ENCODE assay signal across 1 cellular context in the genomic region with DNA sequence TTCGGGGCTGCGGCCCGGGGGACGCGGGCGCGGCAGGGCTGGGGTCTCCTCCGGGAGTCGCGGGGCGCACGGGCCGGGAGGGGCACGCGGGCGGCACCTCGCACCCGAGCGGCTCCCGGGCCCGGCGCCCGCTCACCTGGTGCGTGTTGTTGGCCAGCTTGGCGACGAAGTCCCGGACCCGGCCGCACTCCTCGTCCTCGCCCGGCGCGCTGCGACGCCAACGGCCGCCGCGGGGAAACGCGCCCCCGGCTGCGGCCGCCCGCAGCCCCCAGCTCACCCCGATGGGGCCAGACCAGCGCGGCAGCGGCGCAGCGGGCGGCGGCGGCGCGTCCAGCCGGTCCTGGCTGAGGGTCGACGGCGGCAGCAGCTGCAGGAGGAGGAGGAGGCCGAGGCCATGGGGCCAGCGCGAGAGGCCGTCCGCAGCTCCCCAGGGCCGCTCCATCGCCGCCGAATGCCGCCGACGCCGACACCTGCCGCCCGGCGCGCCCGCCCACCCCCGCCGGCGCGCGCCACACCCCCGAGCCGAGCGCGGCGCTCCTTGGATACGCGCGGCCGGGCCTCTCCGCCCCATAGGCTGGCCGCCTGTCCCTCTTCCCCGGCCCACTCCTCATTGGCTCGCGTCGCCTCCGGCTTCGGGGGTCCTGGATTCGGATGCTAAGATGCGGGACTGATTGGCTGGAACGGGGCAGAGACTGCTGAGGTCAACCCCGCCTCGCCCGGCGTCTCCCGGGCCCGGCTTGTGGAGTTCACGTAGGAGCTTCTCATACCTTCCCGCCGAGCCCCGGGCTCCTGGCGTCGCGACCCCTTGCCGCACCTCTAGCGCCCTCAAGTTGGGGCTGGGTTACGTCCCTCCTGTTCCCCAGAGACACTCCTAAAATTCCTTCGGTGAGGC.
TF ChIP-seq lines count a peak whose summit lies in the region.

SORT1 (minus strand) TSS at position 468 of the 892 bp plus-strand sequence; CDS start at position 442, 26 bp downstream.

TF ChIP-seq in HepG2, 621 proteins besides CTCF, POLR2A, EP300 and RAD21 (continued from another document and continues in another):
- no peak for TF ChIP-seq ZNF354B (CRISPR knock-in tag; IDR thresholded peaks at IDR 0.05)
- no peak for TF ChIP-seq MIXL1 (CRISPR knock-in tag; IDR thresholded peaks at IDR 0.05)
- no peak for TF ChIP-seq ZNF557 (CRISPR knock-in tag; IDR thresholded peaks at IDR 0.05)
- peak; percentile 52; the same call in 1 of the 2 replicates for TF ChIP-seq PHF8 (CRISPR knock-in tag; IDR thresholded peaks at IDR 0.05)
- TF ChIP-seq RXRB (CRISPR knock-in tag; IDR thresholded peaks at IDR 0.05; ENCODE audit: borderline replicate concordance), result 0 out of 2 replicates have a peak, but pooled peaks have one; percentile 33
- TF ChIP-seq ZNF563 (CRISPR knock-in tag; IDR thresholded peaks at IDR 0.05), result no peak
- TF ChIP-seq ZNF891 (CRISPR knock-in tag; IDR thresholded peaks at IDR 0.05), result peak; percentile 87
- no peak for TF ChIP-seq ZNF335 (CRISPR knock-in tag; IDR thresholded peaks at IDR 0.05)
- TF ChIP-seq REL (CRISPR knock-in tag; conservative IDR thresholded peaks at IDR 0.05), result no peak
- no peak for TF ChIP-seq MTA3 (CRISPR knock-in tag; IDR thresholded peaks at IDR 0.05)
- TF ChIP-seq NFKB2 (CRISPR knock-in tag; IDR thresholded peaks at IDR 0.05; ENCODE audit: borderline replicate concordance), result no peak
- TF ChIP-seq, protein P1, sequence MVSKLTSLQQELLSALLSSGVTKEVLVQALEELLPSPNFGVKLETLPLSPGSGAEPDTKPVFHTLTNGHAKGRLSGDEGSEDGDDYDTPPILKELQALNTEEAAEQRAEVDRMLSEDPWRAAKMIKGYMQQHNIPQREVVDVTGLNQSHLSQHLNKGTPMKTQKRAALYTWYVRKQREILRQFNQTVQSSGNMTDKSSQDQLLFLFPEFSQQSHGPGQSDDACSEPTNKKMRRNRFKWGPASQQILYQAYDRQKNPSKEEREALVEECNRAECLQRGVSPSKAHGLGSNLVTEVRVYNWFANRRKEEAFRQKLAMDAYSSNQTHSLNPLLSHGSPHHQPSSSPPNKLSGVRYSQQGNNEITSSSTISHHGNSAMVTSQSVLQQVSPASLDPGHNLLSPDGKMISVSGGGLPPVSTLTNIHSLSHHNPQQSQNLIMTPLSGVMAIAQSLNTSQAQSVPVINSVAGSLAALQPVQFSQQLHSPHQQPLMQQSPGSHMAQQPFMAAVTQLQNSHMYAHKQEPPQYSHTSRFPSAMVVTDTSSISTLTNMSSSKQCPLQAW (CRISPR knock-in tag; IDR thresholded peaks at IDR 0.05), result no peak
- TF ChIP-seq ZNF274 (CRISPR knock-in tag; IDR thresholded peaks at IDR 0.05), result 0 out of 2 replicates have a peak, but pooled peaks have one; percentile 38
- TF ChIP-seq, protein P2, sequence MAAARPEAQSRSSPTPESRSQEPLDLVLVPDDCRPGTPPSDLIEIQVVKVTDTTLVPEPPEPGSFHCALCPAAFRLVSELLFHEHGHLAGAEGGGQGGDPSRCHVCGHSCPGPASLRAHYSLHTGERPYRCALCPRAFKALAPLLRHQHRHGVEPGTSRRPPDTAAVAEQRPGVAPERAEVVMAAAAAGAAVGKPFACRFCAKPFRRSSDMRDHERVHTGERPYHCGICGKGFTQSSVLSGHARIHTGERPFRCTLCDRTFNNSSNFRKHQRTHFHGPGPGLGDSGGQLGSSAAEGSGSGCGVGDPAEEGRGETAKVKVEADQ (CRISPR knock-in tag; IDR thresholded peaks at IDR 0.05; ENCODE audit: borderline replicate concordance), result no peak
- TF ChIP-seq ZNF660 (CRISPR knock-in tag; IDR thresholded peaks at IDR 0.05; ENCODE audit: borderline replicate concordance, low read depth), result no peak
- TF ChIP-seq, protein P3, sequence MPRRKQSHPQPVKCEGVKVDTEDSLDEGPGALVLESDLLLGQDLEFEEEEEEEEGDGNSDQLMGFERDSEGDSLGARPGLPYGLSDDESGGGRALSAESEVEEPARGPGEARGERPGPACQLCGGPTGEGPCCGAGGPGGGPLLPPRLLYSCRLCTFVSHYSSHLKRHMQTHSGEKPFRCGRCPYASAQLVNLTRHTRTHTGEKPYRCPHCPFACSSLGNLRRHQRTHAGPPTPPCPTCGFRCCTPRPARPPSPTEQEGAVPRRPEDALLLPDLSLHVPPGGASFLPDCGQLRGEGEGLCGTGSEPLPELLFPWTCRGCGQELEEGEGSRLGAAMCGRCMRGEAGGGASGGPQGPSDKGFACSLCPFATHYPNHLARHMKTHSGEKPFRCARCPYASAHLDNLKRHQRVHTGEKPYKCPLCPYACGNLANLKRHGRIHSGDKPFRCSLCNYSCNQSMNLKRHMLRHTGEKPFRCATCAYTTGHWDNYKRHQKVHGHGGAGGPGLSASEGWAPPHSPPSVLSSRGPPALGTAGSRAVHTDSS (CRISPR knock-in tag; conservative IDR thresholded peaks at IDR 0.05), result no peak
- TF ChIP-seq, protein P4, sequence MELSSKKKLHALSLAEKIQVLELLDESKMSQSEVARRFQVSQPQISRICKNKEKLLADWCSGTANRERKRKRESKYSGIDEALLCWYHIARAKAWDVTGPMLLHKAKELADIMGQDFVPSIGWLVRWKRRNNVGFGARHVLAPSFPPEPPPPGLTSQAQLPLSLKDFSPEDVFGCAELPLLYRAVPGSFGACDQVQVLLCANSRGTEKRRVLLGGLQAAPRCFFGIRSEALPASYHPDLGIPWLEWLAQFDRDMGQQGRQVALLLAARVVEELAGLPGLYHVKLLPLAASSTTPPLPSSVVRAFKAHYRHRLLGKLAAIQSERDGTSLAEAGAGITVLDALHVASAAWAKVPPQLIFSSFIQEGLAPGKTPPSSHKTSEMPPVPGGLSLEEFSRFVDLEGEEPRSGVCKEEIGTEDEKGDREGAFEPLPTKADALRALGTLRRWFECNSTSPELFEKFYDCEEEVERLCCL (CRISPR knock-in tag; IDR thresholded peaks at IDR 0.05; ENCODE audit: borderline replicate concordance), result no peak
- no peak for TF ChIP-seq CC2D1A (CRISPR knock-in tag; IDR thresholded peaks at IDR 0.05)
- no peak for TF ChIP-seq ZNF382 (CRISPR knock-in tag; IDR thresholded peaks at IDR 0.05; ENCODE audit: borderline replicate concordance)
- TF ChIP-seq, protein P5, sequence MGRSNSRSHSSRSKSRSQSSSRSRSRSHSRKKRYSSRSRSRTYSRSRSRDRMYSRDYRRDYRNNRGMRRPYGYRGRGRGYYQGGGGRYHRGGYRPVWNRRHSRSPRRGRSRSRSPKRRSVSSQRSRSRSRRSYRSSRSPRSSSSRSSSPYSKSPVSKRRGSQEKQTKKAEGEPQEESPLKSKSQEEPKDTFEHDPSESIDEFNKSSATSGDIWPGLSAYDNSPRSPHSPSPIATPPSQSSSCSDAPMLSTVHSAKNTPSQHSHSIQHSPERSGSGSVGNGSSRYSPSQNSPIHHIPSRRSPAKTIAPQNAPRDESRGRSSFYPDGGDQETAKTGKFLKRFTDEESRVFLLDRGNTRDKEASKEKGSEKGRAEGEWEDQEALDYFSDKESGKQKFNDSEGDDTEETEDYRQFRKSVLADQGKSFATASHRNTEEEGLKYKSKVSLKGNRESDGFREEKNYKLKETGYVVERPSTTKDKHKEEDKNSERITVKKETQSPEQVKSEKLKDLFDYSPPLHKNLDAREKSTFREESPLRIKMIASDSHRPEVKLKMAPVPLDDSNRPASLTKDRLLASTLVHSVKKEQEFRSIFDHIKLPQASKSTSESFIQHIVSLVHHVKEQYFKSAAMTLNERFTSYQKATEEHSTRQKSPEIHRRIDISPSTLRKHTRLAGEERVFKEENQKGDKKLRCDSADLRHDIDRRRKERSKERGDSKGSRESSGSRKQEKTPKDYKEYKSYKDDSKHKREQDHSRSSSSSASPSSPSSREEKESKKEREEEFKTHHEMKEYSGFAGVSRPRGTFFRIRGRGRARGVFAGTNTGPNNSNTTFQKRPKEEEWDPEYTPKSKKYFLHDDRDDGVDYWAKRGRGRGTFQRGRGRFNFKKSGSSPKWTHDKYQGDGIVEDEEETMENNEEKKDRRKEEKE (IDR thresholded peaks at IDR 0.05), result no peak
- TF ChIP-seq MYC (CRISPR knock-in tag; IDR thresholded peaks at IDR 0.05; ENCODE audit: borderline replicate concordance), result no peak
- no peak for TF ChIP-seq ZNF451 (CRISPR knock-in tag; IDR thresholded peaks at IDR 0.05)
- TF ChIP-seq ZSCAN5A (CRISPR knock-in tag; IDR thresholded peaks at IDR 0.05; ENCODE audit: borderline replicate concordance), result no peak
- 0 out of 2 replicates have a peak, but pooled peaks have one; percentile 46 for TF ChIP-seq ZNF747 (CRISPR knock-in tag; IDR thresholded peaks at IDR 0.05; ENCODE audit: borderline replicate concordance)
- TF ChIP-seq SP4 (CRISPR knock-in tag; IDR thresholded peaks at IDR 0.05), result peak; percentile 81
- TF ChIP-seq, protein P6, sequence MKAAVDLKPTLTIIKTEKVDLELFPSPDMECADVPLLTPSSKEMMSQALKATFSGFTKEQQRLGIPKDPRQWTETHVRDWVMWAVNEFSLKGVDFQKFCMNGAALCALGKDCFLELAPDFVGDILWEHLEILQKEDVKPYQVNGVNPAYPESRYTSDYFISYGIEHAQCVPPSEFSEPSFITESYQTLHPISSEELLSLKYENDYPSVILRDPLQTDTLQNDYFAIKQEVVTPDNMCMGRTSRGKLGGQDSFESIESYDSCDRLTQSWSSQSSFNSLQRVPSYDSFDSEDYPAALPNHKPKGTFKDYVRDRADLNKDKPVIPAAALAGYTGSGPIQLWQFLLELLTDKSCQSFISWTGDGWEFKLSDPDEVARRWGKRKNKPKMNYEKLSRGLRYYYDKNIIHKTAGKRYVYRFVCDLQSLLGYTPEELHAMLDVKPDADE (CRISPR knock-in tag; IDR thresholded peaks at IDR 0.05), result no peak
- no peak for TF ChIP-seq ZNF570 (CRISPR knock-in tag; IDR thresholded peaks at IDR 0.05; ENCODE audit: borderline replicate concordance)
- peak; percentile 80 for TF ChIP-seq PHF21A (CRISPR knock-in tag; IDR thresholded peaks at IDR 0.05)
- TF ChIP-seq SNRNP70 (IDR thresholded peaks at IDR 0.05; ENCODE audit: low read depth, low read length), result no peak
- 0 out of 4 replicates have a peak, but pooled peaks of 1 of the 2 experiments have one; percentile 57 for TF ChIP-seq KLF16 (CRISPR knock-in tag; IDR thresholded peaks at IDR 0.05)
- TF ChIP-seq SRSF1 (optimal IDR thresholded peaks at IDR 0.05; ENCODE audit: low read depth, low read length), result no peak
- TF ChIP-seq ZNF577 (CRISPR knock-in tag; IDR thresholded peaks at IDR 0.05; ENCODE audit: borderline replicate concordance, low read depth), result no peak
- no peak for TF ChIP-seq ZNF326 (CRISPR knock-in tag; IDR thresholded peaks at IDR 0.05; ENCODE audit: borderline replicate concordance)
- peak; percentile 68 for TF ChIP-seq ZFY (CRISPR knock-in tag; IDR thresholded peaks at IDR 0.05)
- no peak for TF ChIP-seq ZBED4 (CRISPR knock-in tag; IDR thresholded peaks at IDR 0.05; ENCODE audit: borderline replicate concordance)
- TF ChIP-seq HHEX (CRISPR knock-in tag; IDR thresholded peaks at IDR 0.05), result no peak
- TF ChIP-seq PAF1 (CRISPR knock-in tag; IDR thresholded peaks at IDR 0.05), result no peak
- TF ChIP-seq ZFX (CRISPR knock-in tag; IDR thresholded peaks at IDR 0.05; ENCODE audit: low read depth), result peak; percentile 55
- TF ChIP-seq ZNF746 (CRISPR knock-in tag; IDR thresholded peaks at IDR 0.05), result no peak
- TF ChIP-seq, protein P7, sequence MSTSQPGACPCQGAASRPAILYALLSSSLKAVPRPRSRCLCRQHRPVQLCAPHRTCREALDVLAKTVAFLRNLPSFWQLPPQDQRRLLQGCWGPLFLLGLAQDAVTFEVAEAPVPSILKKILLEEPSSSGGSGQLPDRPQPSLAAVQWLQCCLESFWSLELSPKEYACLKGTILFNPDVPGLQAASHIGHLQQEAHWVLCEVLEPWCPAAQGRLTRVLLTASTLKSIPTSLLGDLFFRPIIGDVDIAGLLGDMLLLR (CRISPR knock-in tag; IDR thresholded peaks at IDR 0.05), result no peak
- no peak for TF ChIP-seq ZNF350 (CRISPR knock-in tag; IDR thresholded peaks at IDR 0.05; ENCODE audit: borderline replicate concordance, low read depth)
- TF ChIP-seq, protein P8, sequence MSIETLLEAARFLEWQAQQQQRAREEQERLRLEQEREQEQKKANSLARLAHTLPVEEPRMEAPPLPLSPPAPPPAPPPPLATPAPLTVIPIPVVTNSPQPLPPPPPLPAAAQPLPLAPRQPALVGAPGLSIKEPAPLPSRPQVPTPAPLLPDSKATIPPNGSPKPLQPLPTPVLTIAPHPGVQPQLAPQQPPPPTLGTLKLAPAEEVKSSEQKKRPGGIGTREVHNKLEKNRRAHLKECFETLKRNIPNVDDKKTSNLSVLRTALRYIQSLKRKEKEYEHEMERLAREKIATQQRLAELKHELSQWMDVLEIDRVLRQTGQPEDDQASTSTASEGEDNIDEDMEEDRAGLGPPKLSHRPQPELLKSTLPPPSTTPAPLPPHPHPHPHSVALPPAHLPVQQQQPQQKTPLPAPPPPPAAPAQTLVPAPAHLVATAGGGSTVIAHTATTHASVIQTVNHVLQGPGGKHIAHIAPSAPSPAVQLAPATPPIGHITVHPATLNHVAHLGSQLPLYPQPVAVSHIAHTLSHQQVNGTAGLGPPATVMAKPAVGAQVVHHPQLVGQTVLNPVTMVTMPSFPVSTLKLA (IDR thresholded peaks at IDR 0.05), result no peak
- no peak for TF ChIP-seq BCL6 (CRISPR knock-in tag; IDR thresholded peaks at IDR 0.05)
- no peak for TF ChIP-seq ZSCAN20 (CRISPR knock-in tag; IDR thresholded peaks at IDR 0.05; ENCODE audit: borderline replicate concordance)
